In the genomic region with DNA sequence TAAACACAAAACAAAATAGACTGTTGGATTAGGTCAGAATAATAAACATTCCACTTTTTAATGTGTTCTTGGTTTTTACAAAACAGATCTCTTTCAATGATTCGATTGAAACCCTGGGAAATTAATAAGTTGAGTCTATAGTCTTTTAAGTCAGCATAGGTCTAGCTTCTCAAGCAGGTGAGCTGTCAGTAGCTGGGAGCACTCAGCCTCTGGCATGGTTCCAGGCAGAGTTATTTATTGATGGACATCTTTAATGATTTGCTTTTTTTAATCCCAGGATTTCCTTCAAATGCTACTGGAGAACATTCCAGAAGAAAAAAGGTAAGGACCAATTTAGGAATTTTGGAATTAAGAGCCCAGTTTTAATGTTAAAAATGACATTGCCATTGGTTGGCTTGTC, we compare ENCODE assay signal across 12 cellular contexts.
"Had no signal": no experiment of that assay in that cellular context is flagged by ENCODE, and none has a peak within 500 bp of the region (broad histone marks: within the 10 kb centered on the region; RNA-seq: fewer than 3 reads in every experiment).

No MANE protein-coding gene starts in this region.

- H3K27me3 ChIP-seq: ovary had no signal

- H3K4me3 ChIP-seq: lung, ovary had no signal

- H3K36me3 ChIP-seq: ovary had no signal

- H3K9me3 ChIP-seq: ovary had no signal

- ATAC-seq: stimulated activated memory B cell treated with anti-CD40 and anti-IgM and Interleukin-4, amounts not matched to agents 10 μg/mL and 1 μg/mL and 100 μg/mL, for 72 hours had no signal

- DNase-seq: activated CD4-positive, alpha-beta T cell treated with anti-CD3 and anti-CD28 coated beads, Interleukin-2, amount 10 ng/mL, durations not matched to agents 7 days and 5 days; activated CD8-positive, alpha-beta memory T cell treated with anti-CD3 and anti-CD28 coated beads for 24 hours; activated naive CD8-positive, alpha-beta T cell treated with anti-CD3 and anti-CD28 coated beads for 36 hours; effector memory CD4-positive, alpha-beta T cell; foreskin fibroblast; glutamatergic neuron; hypothalamus; kidney glomerular epithelial cell; naive B cell; ovary had no signal

- H3K27ac ChIP-seq: ovary had no signal
